In the genomic region with DNA sequence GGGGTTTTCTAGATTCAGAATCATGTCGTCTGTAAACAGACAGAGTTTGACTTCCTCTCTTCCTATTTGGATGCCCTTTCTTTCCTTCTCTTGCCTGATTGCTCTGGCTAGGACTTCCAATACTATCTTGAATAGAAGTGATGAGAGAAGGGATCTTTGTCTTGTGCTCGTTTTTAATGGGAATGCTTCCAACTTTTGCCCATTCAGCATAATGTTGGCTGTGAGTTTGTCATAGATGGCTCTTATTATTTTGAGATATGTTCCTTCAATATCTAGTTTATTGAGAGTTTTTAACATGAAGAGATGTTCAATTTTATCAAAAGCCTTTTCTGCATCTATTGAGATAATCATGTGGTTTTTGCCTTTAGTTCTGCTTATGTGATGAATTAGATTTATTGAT, we compare ENCODE assay signal across 13 cellular contexts. TPM values are rescaled to one million over a fixed set of nuclear protein-coding genes. Genes with fewer than 3 reads are reported as not detected.
"Had no signal": no experiment of that assay in that cellular context is flagged by ENCODE, and none has a peak within 500 bp of the region (broad histone marks: within the 10 kb centered on the region; RNA-seq: fewer than 3 reads in every experiment).

No MANE protein-coding gene starts in this region.

RNA-seq across cellular contexts. Expression of a gene that starts 27.6 kb away (rescaled TPM):
- total RNA-seq: activated B cell treated with CpG ODN at 0.5 μM for 24 hours; activated CD4-positive, alpha-beta memory T cell treated with anti-CD3 and anti-CD28 coated beads for 36 hours; activated CD4-positive, alpha-beta memory T cell treated with anti-CD3 and anti-CD28 coated beads, Interleukin-2, amount 10 ng/mL, durations not matched to agents 7 days and 5 days; activated CD4-positive, alpha-beta T cell treated with anti-CD3 and anti-CD28 coated beads for 36 hours; activated CD4-positive, alpha-beta T cell treated with anti-CD3 and anti-CD28 coated beads, Interleukin-2, amount 10 ng/mL, durations not matched to agents 24 days and 14 days; activated CD4-positive, alpha-beta T cell treated with anti-CD3 and anti-CD28 coated beads, Interleukin-2, amount 10 ng/mL, durations not matched to agents 7 days and 5 days; activated CD8-positive, alpha-beta memory T cell treated with anti-CD3 and anti-CD28 coated beads for 36 hours; activated CD8-positive, alpha-beta memory T cell treated with anti-CD3 and anti-CD28 coated beads, Interleukin-2, amount 10 ng/mL, durations not matched to agents 7 days and 5 days; activated CD8-positive, alpha-beta T cell treated with anti-CD3 and anti-CD28 coated beads for 36 hours; activated CD8-positive, alpha-beta T cell treated with anti-CD3 and anti-CD28 coated beads, Interleukin-2, amount 10 ng/mL, durations not matched to agents 7 days and 5 days; T-helper 1 cell treated with Interleukin-12 subunit alpha and Interleukin-12 subunit beta and Interleukin-4 antibody, amounts not matched to agents 30 ng/mL and 1 ng/mL, for 36 hours; T-helper 17 cell; T-helper 2 cell treated with Interferon-gamma antibody and Interleukin-4, amounts not matched to agents 100 ng/mL and 5 ng/mL, for 36 hours had no signal
